In the genomic region with DNA sequence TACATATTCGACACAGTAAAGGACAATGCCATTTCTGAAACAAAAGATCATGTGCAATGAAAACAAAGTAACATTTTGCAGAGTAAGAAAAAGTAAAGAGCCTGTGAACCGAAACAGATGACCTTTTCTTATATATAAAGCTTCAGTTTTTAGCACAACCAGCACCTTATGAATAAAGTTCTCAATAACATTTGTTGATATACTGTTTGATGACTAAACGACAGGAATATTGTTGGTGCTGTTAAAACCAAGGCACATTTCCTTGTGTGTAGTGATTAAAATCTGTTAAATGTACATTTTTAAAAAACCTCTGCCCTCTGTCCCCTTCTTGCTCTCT, we compare ENCODE assay signal across 8 cellular contexts. TPM values are rescaled to one million over a fixed set of nuclear protein-coding genes. Genes with fewer than 3 reads are reported as not detected.
A peak's percentile ranks its signal among the peaks of the same experiment; 100 is the strongest.
DNase-seq lines count a peak whose midpoint lies in the region; ATAC-seq and TF ChIP-seq lines count a peak whose summit lies in the region.

No MANE protein-coding gene starts in this region.

- 0 out of 2 replicates have a peak, but pooled peaks cover 3% of the 10 kb centered on the region for H3K9me2 ChIP-seq in PC-9 (ENCODE audit: insufficient read depth)

- H3K4me1 Mint-ChIP-seq in progenitor cell of endocrine pancreas (ENCODE audit: low read depth): peaks cover 35% of the 10 kb centered on the region

- H3K36me3 ChIP-seq in GM06990 (ENCODE audit: control insufficient read depth, insufficient read depth, low read length): no peaks in the 10 kb centered on the region; the same call in none of the 2 replicates
- no peaks in the 10 kb centered on the region for H3K36me3 ChIP-seq in PC-9 (ENCODE audit: low read depth)

- peak; percentile 57 for DNase-seq in GM06990 (ENCODE audit: extremely low read depth, insufficient read length)
- no peak for DNase-seq in PC-9
- DNase-seq in epithelial cell of proximal tubule (ENCODE audit: low read depth): no peak
- no peak for DNase-seq in progenitor cell of endocrine pancreas (ENCODE audit: low spot score, unreplicated experiment)
- DNase-seq in GM19238 (ENCODE audit: insufficient read length, low spot score): no peak
- DNase-seq in dedifferentiated amniotic fluid mesenchymal stem cell (ENCODE audit: extremely low spot score): no peak

- peaks cover 5% of the 10 kb centered on the region for H3K36me3 Mint-ChIP-seq in progenitor cell of endocrine pancreas (ENCODE audit: insufficient read depth)

- no peak for ATAC-seq in HG02642 (IDR thresholded peaks at IDR 0.05; ENCODE audit: poor library complexity, unreplicated experiment)
- ATAC-seq in HG03469 (IDR thresholded peaks at IDR 0.05; ENCODE audit: unreplicated experiment): no peak

- no peak for TF ChIP-seq CTCF in GM06990 (IDR thresholded peaks at IDR 0.05; ENCODE audit: insufficient read depth, low read length, poor library complexity, severe bottlenecking)
- TF ChIP-seq CTCF in PC-9 (conservative IDR thresholded peaks at IDR 0.05): no peak
- no peak for TF ChIP-seq CTCF in epithelial cell of proximal tubule (conservative IDR thresholded peaks at IDR 0.05; ENCODE audit: low read depth, low read length)
- no peak for TF ChIP-seq CTCF in progenitor cell of endocrine pancreas (IDR thresholded peaks at IDR 0.05; ENCODE audit: unreplicated experiment)

- peak overlapping the region; percentile 95 for H3K27ac Mint-ChIP-seq in progenitor cell of endocrine pancreas

- H4K20me1 ChIP-seq in PC-9 (ENCODE audit: insufficient read depth): no peaks in the 10 kb centered on the region

- no peaks in the 10 kb centered on the region for H3K9me3 ChIP-seq in PC-9 (ENCODE audit: insufficient read depth, low read depth)

- H3K4me2 ChIP-seq in PC-9: peak overlapping the region; percentile 73

- no peaks in the 10 kb centered on the region for H3F3A ChIP-seq in PC-9 (ENCODE audit: insufficient read depth, low read depth)

- peak overlapping the region; percentile 89 for H3K4me3 Mint-ChIP-seq in progenitor cell of endocrine pancreas (ENCODE audit: low read depth)

- peak overlapping the region; percentile 94 for H2AFZ ChIP-seq in PC-9

- no peaks in the 10 kb centered on the region for H3K27me3 ChIP-seq in GM06990 (replicated peaks; ENCODE audit: control insufficient read depth, insufficient read depth, low read length)
- no peaks in the 10 kb centered on the region for H3K27me3 ChIP-seq in PC-9 (ENCODE audit: insufficient read depth, low read depth)

- peaks cover 45% of the 10 kb centered on the region for H3K4me1 ChIP-seq in PC-9 (replicated peaks; ENCODE audit: insufficient read depth)

- H3K4me3 ChIP-seq in GM06990 (replicated peaks; ENCODE audit: low read depth, low read length): peak overlapping the region; percentile 97
- peak overlapping the region; percentile 80 for H3K4me3 ChIP-seq in PC-9
- H3K4me3 ChIP-seq in epithelial cell of proximal tubule (ENCODE audit: low read depth, low read length): peak overlapping the region; percentile 73

- CTCF ChIA-PET in PC-9 (lab: Charles Lee): no interaction called here

- peaks cover 47% of the 10 kb centered on the region for H3K79me2 ChIP-seq in PC-9 (ENCODE audit: low read depth)

- POLR2A ChIA-PET in PC-9 (lab: Charles Lee; ENCODE audit: unreplicated experiment): no interaction called here

- BruUV-seq in PC-9 (replicated peaks; lab: Mats Ljungman, UMichigan): no TSS peak

- no peak overlapping the region for H3K27ac ChIP-seq in PC-9

- H3K27me3 Mint-ChIP-seq in progenitor cell of endocrine pancreas: no peaks in the 10 kb centered on the region

- intact Hi-C loops in PC-9 (cut with micrococcal nuclease; ENCODE audit: unreplicated experiment): loop anchor here (5.0 to 10.0 kb wide), 4 partner anchors 170 to 735 kb away; no protein-coding TSS in a partner anchor

- no peaks in the 10 kb centered on the region for H3K9me3 Mint-ChIP-seq in progenitor cell of endocrine pancreas (ENCODE audit: low read depth)

RNA-seq across cellular contexts. Expression of gene PELI1, which starts 1.4 kb away (rescaled TPM):
- total RNA-seq in PC-9 (2021): 32.6 and 33.1 TPM in 2 replicates
- 8.2 and 10.6 TPM in 2 replicates for total RNA-seq in epithelial cell of proximal tubule
- total RNA-seq in progenitor cell of endocrine pancreas: 68.4 and 72.4 TPM in 2 replicates
